Comparison of ENCODE assay signal across 14 cellular contexts in the genomic region with DNA sequence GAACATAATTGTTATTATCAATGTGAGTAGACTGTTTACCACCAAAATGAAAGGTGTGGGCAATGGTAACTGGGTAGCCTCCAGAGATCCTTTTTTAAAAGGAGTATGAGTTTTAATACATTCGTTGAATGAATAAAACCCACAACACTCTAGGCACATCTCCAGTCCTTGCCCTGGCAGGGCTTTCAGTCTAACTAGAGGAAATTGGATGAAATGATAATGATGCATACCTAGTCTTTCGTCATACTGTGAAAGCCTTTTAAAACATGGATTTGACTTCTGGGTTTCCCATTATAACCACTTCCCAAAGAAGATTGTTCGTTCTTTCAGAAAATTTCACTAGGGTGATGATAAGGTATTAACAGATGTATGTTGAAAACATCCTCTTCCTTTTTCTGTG.
DNase-seq lines count a peak whose midpoint lies in the region; ATAC-seq and TF ChIP-seq lines count a peak whose summit lies in the region.
"Had no signal": no experiment of that assay in that cellular context is flagged by ENCODE, and none has a peak within 500 bp of the region (broad histone marks: within the 10 kb centered on the region; RNA-seq: fewer than 3 reads in every experiment).

No MANE protein-coding gene starts in this region.

- POLR2A ChIA-PET in HCT116 (lab: Charles Lee), result interaction anchor here (1.8 kb wide), 1 partner anchor 71 kb away, joined by 11 read pairs; no protein-coding TSS in a partner anchor

- H3K27me3 Mint-ChIP-seq in progenitor cell of endocrine pancreas, result peaks cover 14% of the 10 kb centered on the region
- H3K27me3 Mint-ChIP-seq: stimulated activated naive B cell treated with anti-CD40 and anti-IgM and Interleukin-4, amounts not matched to agents 10 μg/mL and 1 μg/mL and 100 μg/mL, for 72 hours had no signal

- H3K9ac ChIP-seq in HCT116 (ENCODE audit: low read length), result no peak overlapping the region

- RAD21 ChIA-PET in HCT116 (lab: Charles Lee; ENCODE audit: low non-redundant PET in 1 of 2, low total read pairs in 2 of 2, uncharacterized antibody in 2 of 2, unreplicated experiment in 2 of 2), result no interaction called here

- intact Hi-C loops in HCT116 (cut with micrococcal nuclease), result loop anchor here (5.0 kb wide), 1 partner anchor 135 kb away; no protein-coding TSS in a partner anchor

- H3K4me3 ChIP-seq in ACC112 (ENCODE audit: low read depth, low read length) (peak overlapping the region; percentile 87), HCT116 (replicated peaks in 1 of 2; ENCODE audit: low read depth in 1 of 2, low read length in 2 of 2) (no peak overlapping the region), cardiac fibroblast (replicated peaks in 1 of 2; ENCODE audit: low read depth in 2 of 2, low read length in 2 of 2) (no peak overlapping the region)

- no peaks in the 10 kb centered on the region for H3K36me3 ChIP-seq in ACC112 (ENCODE audit: insufficient read depth, low read length)
- no peaks in the 10 kb centered on the region for H3K36me3 ChIP-seq in HCT116 (ENCODE audit: control insufficient read depth in 1 of 2, insufficient read depth in 2 of 2, low read length in 2 of 2)

- CTCF ChIA-PET in HCT116 (lab: Charles Lee), result interaction anchor here (1.1 to 2.9 kb wide), 2 partner anchors 88 to 465 kb away, joined by 3 to 43 read pairs; no protein-coding TSS in a partner anchor

- H3K27me3 ChIP-seq in ACC112 (ENCODE audit: insufficient read depth, low read length) (no peaks in the 10 kb centered on the region), HCT116 (ENCODE audit: insufficient read depth, low read length) (no peaks in the 10 kb centered on the region)

- no peaks in the 10 kb centered on the region for H3K9me3 ChIP-seq in HCT116 (ENCODE audit: control insufficient read depth in 1 of 2, insufficient read depth in 1 of 2, low read depth in 1 of 2, low read length in 2 of 2)

- TF ChIP-seq CTCF in HCT116 (IDR thresholded peaks at IDR 0.05 in 2 of 3, conservative IDR thresholded peaks at IDR 0.05 in 1 of 3; ENCODE audit: borderline replicate concordance in 1 of 3, insufficient read depth in 1 of 3, low read depth in 2 of 3, low read length in 2 of 3) (no peak), cardiac fibroblast (IDR thresholded peaks at IDR 0.05; ENCODE audit: low read depth, low read length) (no peak), progenitor cell of endocrine pancreas (IDR thresholded peaks at IDR 0.05; ENCODE audit: unreplicated experiment) (no peak)

- H3K36me3 Mint-ChIP-seq in progenitor cell of endocrine pancreas (ENCODE audit: insufficient read depth), result no peaks in the 10 kb centered on the region
- H3K36me3 Mint-ChIP-seq: activated naive CD4-positive, alpha-beta T cell treated with anti-CD3 and anti-CD28 coated beads, Interleukin-2, amount 10 ng/mL, durations not matched to agents 7 days and 5 days; mesothelial cell of epicardium; stimulated activated naive B cell treated with anti-CD40 and anti-IgM and Interleukin-4, amounts not matched to agents 10 μg/mL and 1 μg/mL and 100 μg/mL, for 72 hours had no signal

- peaks cover 28% of the 10 kb centered on the region for H3K4me1 ChIP-seq in ACC112 (ENCODE audit: control insufficient read depth, insufficient read depth, low read length, unreplicated experiment)
- H3K4me1 ChIP-seq in HCT116 (ENCODE audit: control insufficient read depth in 1 of 2, insufficient read depth in 2 of 2, low read length in 2 of 2), result peaks cover 38 to 48% of the 10 kb centered on the region in 2 experiments

- H3K4me3 Mint-ChIP-seq in progenitor cell of endocrine pancreas (ENCODE audit: low read depth), result peak overlapping the region; percentile 17

- no peak for TF ChIP-seq RAD21 in HCT116 (IDR thresholded peaks at IDR 0.05; ENCODE audit: low read depth)

- H2AFZ ChIP-seq in ACC112 (ENCODE audit: low read length, unreplicated experiment) (no peak overlapping the region), HCT116 (ENCODE audit: low read depth, low read length, poor library complexity, severe bottlenecking) (no peak overlapping the region)

- BruUV-seq in HCT116 (replicated peaks; lab: Mats Ljungman, UMichigan), result no TSS peak

- peaks cover 19% of the 10 kb centered on the region for H3K4me1 Mint-ChIP-seq in progenitor cell of endocrine pancreas (ENCODE audit: low read depth)

- H3K27ac ChIP-seq in ACC112 (ENCODE audit: low read depth, low read length), result peak overlapping the region; percentile 98
- no peak overlapping the region for H3K27ac ChIP-seq in HCT116 (ENCODE audit: low read depth, low read length)

- ATAC-seq in HCT116, result no peak
- no peak for ATAC-seq in GM18498 (IDR thresholded peaks at IDR 0.05; ENCODE audit: unreplicated experiment)
- no peak for ATAC-seq in GM21515 (IDR thresholded peaks at IDR 0.05; ENCODE audit: unreplicated experiment)
- no peak for ATAC-seq in HG03175 (IDR thresholded peaks at IDR 0.05; ENCODE audit: unreplicated experiment)
- ATAC-seq: stimulated activated naive B cell treated with anti-CD40 and anti-IgM and Interleukin-4, amounts not matched to agents 10 μg/mL and 1 μg/mL and 100 μg/mL, for 72 hours had no signal

- no peaks in the 10 kb centered on the region for H3K9me3 Mint-ChIP-seq in progenitor cell of endocrine pancreas (ENCODE audit: low read depth)
- H3K9me3 Mint-ChIP-seq: activated naive CD4-positive, alpha-beta T cell treated with anti-CD3 and anti-CD28 coated beads, Interleukin-2, amount 10 ng/mL, durations not matched to agents 7 days and 5 days; mesothelial cell of epicardium; stimulated activated naive B cell treated with anti-CD40 and anti-IgM and Interleukin-4, amounts not matched to agents 10 μg/mL and 1 μg/mL and 100 μg/mL, for 72 hours had no signal

- H3K4me2 ChIP-seq in HCT116 (ENCODE audit: low read length), result peak overlapping the region; percentile 80; the same call in 1 of the 2 replicates

- DNase-seq in HCT116 (ENCODE audit: low read depth, low spot score) (no peak), cardiac fibroblast (ENCODE audit: low read depth in 2 of 2) (peak; percentile 36 to 49), progenitor cell of endocrine pancreas (ENCODE audit: low spot score, unreplicated experiment) (no peak), hippocampal formation (lab: John Stamatoyannopoulos, UW) (no peak)
- DNase-seq: activated naive CD4-positive, alpha-beta T cell treated with anti-CD3 and anti-CD28 coated beads, Interleukin-2, amount 10 ng/mL, durations not matched to agents 7 days and 5 days; central memory CD4-positive, alpha-beta T cell; NCI-H1436; stimulated activated CD4-positive, alpha-beta T cell treated with anti-CD3 and anti-CD28 coated beads, Interleukin-2, amount 100 ng/mL, for 48 hours; stimulated activated naive B cell treated with anti-CD40 and anti-IgM and Interleukin-4, amounts not matched to agents 10 μg/mL and 1 μg/mL and 100 μg/mL, for 72 hours had no signal

- no peak overlapping the region for H3K27ac Mint-ChIP-seq in progenitor cell of endocrine pancreas
- H3K27ac Mint-ChIP-seq: activated naive CD4-positive, alpha-beta T cell treated with anti-CD3 and anti-CD28 coated beads, Interleukin-2, amount 10 ng/mL, durations not matched to agents 7 days and 5 days; stimulated activated naive B cell treated with anti-CD40 and anti-IgM and Interleukin-4, amounts not matched to agents 10 μg/mL and 1 μg/mL and 100 μg/mL, for 72 hours had no signal

- H3K79me2 ChIP-seq in ACC112 (ENCODE audit: control insufficient read depth, insufficient read depth, low read length, unreplicated experiment) (peaks cover 3% of the 10 kb centered on the region), HCT116 (ENCODE audit: insufficient read depth, low read length) (no peaks in the 10 kb centered on the region)

- no peak for TF ChIP-seq POLR2A in HCT116 (IDR thresholded peaks at IDR 0.05; ENCODE audit: borderline replicate concordance, extremely low read depth, insufficient read depth, insufficient read length)

- no peaks in the 10 kb centered on the region for H3K9me2 ChIP-seq in HCT116 (ENCODE audit: insufficient read depth)

- no peaks in the 10 kb centered on the region for H4K20me1 ChIP-seq in HCT116 (ENCODE audit: insufficient read depth)

TF ChIP-seq in HCT116, 20 proteins besides CTCF, POLR2A, EP300 and RAD21 (continues in another document):
- TF ChIP-seq EGR1 (IDR thresholded peaks at IDR 0.05; ENCODE audit: low read depth) (no peak), POLR2AphosphoS5 (IDR thresholded peaks at IDR 0.05; ENCODE audit: low read depth, low read length) (no peak), EZH2phosphoT487 (IDR thresholded peaks at IDR 0.05; ENCODE audit: borderline replicate concordance) (no peak), EZH2 (IDR thresholded peaks at IDR 0.05) (no peak), CEBPB (IDR thresholded peaks at IDR 0.05; ENCODE audit: low read depth) (no peak), JUND (IDR thresholded peaks at IDR 0.05) (no peak), ELF1 (IDR thresholded peaks at IDR 0.05; ENCODE audit: borderline replicate concordance, low read depth) (no peak), FOSL1 (IDR thresholded peaks at IDR 0.05; ENCODE audit: low read depth) (no peak), SIN3A (IDR thresholded peaks at IDR 0.05; ENCODE audit: low read depth) (no peak), SP1 (IDR thresholded peaks at IDR 0.05; ENCODE audit: low read depth) (no peak), TCF7L2 (IDR thresholded peaks at IDR 0.05; ENCODE audit: borderline replicate concordance, extremely low read depth, insufficient read depth, insufficient read length) (no peak), SRF (IDR thresholded peaks at IDR 0.05; ENCODE audit: low read depth) (no peak), ZFX (IDR thresholded peaks at IDR 0.05) (no peak), CBX3 (IDR thresholded peaks at IDR 0.05; ENCODE audit: low read depth) (no peak)
- TF ChIP-seq, protein P1, sequence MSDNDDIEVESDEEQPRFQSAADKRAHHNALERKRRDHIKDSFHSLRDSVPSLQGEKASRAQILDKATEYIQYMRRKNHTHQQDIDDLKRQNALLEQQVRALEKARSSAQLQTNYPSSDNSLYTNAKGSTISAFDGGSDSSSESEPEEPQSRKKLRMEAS (IDR thresholded peaks at IDR 0.05), result no peak
- TF ChIP-seq, protein P2, sequence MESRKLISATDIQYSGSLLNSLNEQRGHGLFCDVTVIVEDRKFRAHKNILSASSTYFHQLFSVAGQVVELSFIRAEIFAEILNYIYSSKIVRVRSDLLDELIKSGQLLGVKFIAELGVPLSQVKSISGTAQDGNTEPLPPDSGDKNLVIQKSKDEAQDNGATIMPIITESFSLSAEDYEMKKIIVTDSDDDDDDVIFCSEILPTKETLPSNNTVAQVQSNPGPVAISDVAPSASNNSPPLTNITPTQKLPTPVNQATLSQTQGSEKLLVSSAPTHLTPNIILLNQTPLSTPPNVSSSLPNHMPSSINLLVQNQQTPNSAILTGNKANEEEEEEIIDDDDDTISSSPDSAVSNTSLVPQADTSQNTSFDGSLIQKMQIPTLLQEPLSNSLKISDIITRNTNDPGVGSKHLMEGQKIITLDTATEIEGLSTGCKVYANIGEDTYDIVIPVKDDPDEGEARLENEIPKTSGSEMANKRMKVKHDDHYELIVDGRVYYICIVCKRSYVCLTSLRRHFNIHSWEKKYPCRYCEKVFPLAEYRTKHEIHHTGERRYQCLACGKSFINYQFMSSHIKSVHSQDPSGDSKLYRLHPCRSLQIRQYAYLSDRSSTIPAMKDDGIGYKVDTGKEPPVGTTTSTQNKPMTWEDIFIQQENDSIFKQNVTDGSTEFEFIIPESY (IDR thresholded peaks at IDR 0.05; ENCODE audit: extremely low read depth, insufficient replicate concordance, low read length), result no peak

Comparison
In these comparisons a context has a peak if more than half of its experiments do, and no peak if none do; other contexts are left out.
1. DNase-seq: peak in cardiac fibroblast (2 of 2); none in HCT116 (single experiment), progenitor cell of endocrine pancreas (single experiment) and hippocampal formation (0 of 2).